ENCODE assay signal across 8 cellular contexts in genomic region chr1:94068831-94069648, GRCh38. TPM values are rescaled to one million over a fixed set of nuclear protein-coding genes. Genes with fewer than 3 reads are reported as not detected.
DNase-seq lines count a peak whose midpoint lies in the region; ATAC-seq and TF ChIP-seq lines count a peak whose summit lies in the region.

No MANE protein-coding gene starts in this region.

- peak overlapping the region; percentile 4 for H2AFZ ChIP-seq in neural progenitor cell (replicated peaks)

- intact Hi-C loops in esophagus squamous epithelium (cut with DNase I) = no loop called here

- H3K36me3 ChIP-seq in esophagus squamous epithelium (no peaks in the 10 kb centered on the region), neural progenitor cell (no peaks in the 10 kb centered on the region)

- 65 to 76% methylated on average over 11 to 12 of the region's 12 CpGs for WGBS in esophagus squamous epithelium, 2 donors

- H3K4me3 ChIP-seq in esophagus squamous epithelium (no peak overlapping the region), neural progenitor cell (no peak overlapping the region)

- TF ChIP-seq CTCF in esophagus squamous epithelium (IDR thresholded peaks at IDR 0.05) = no peak
- no peak for TF ChIP-seq CTCF in neural progenitor cell (IDR thresholded peaks at IDR 0.05)

- no peaks in the 10 kb centered on the region for H4K20me1 ChIP-seq in neural progenitor cell (ENCODE audit: low read depth)

- peak; percentile 65 for DNase-seq in COR-L47 (lab: John Stamatoyannopoulos, UW)
- peak; percentile 71 for DNase-seq in NCI-H345 (lab: John Stamatoyannopoulos, UW)
- no peak for DNase-seq in esophagus squamous epithelium (lab: John Stamatoyannopoulos, UW)
- peak; percentile 54 for DNase-seq in neural progenitor cell (ENCODE audit: low spot score)
- DNase-seq in KBM-7 = no peak
- DNase-seq in foreskin melanocyte = no peak

- H3K9me3 ChIP-seq in esophagus squamous epithelium = no peaks in the 10 kb centered on the region
- H3K9me3 ChIP-seq in neural progenitor cell (ENCODE audit: low read depth) = no peaks in the 10 kb centered on the region

- ATAC-seq in HG02588 (IDR thresholded peaks at IDR 0.05; ENCODE audit: unreplicated experiment) (no peak), HG02938 (IDR thresholded peaks at IDR 0.05; ENCODE audit: unreplicated experiment) (no peak)

- H3K4me3 Mint-ChIP-seq in neural progenitor cell = no peak overlapping the region

- peak overlapping the region in 3 of 4 donors; percentile 39 to 80 (median 73) for H3K27ac ChIP-seq in esophagus squamous epithelium
- no peak overlapping the region for H3K27ac ChIP-seq in neural progenitor cell

- no peak for TF ChIP-seq POLR2A in esophagus squamous epithelium (IDR thresholded peaks at IDR 0.05)

- no peak overlapping the region for H3K27ac Mint-ChIP-seq in neural progenitor cell

- H3K9me3 Mint-ChIP-seq in neural progenitor cell = peaks cover 2% of the 10 kb centered on the region

- H3K27me3 ChIP-seq in esophagus squamous epithelium (no peaks in the 10 kb centered on the region), neural progenitor cell (peaks cover 94% of the 10 kb centered on the region)

- in situ Hi-C loops in KBM-7 (cut with MboI; ENCODE audit: low pct_unique_long_range_greater_than_20kb, low sequenced_read_pairs) = loop anchor here (25.0 kb wide), 2 partner anchors 168 to 393 kb away; partner anchors contain the start of gene ARHGAP29

- peaks cover 28% of the 10 kb centered on the region for H3K4me1 Mint-ChIP-seq in neural progenitor cell

- peaks cover 2% of the 10 kb centered on the region for H3K36me3 Mint-ChIP-seq in neural progenitor cell

- H3K4me2 ChIP-seq in neural progenitor cell = peak overlapping the region; percentile 53

- peaks cover 4% of the 10 kb centered on the region for H3K27me3 Mint-ChIP-seq in neural progenitor cell (ENCODE audit: insufficient read depth, low read depth)

- no peaks in the 10 kb centered on the region for H3K79me2 ChIP-seq in neural progenitor cell (ENCODE audit: low read depth)

- H3K4me1 ChIP-seq in esophagus squamous epithelium = peaks cover 0 to 56% (median 23%) of the 10 kb centered on the region in 3 donors
- peaks cover 22% of the 10 kb centered on the region for H3K4me1 ChIP-seq in neural progenitor cell

- peaks cover 14% of the 10 kb centered on the region for H3F3A ChIP-seq in neural progenitor cell (ENCODE audit: low read depth)

- H3K9ac ChIP-seq in neural progenitor cell = no peak overlapping the region

RNA-seq across cellular contexts. Expression of gene ABCA4, which starts 51.9 kb away (rescaled TPM):
- total RNA-seq in esophagus squamous epithelium = under 1 TPM in 2 of 4 donors, not detected in 2; 0.18 to 0.57 TPM
- total RNA-seq in neural progenitor cell (ENCODE audit: low replicate concordance) = 0.87 and 1.2 TPM in 2 replicates

Comparison
In these comparisons a context has a peak if more than half of its experiments do, and no peak if none do; other contexts are left out.
1. DNase-seq: peak in COR-L47 (single experiment), NCI-H345 (single experiment) and neural progenitor cell (single experiment); none in esophagus squamous epithelium (single experiment), KBM-7 (single experiment) and foreskin melanocyte (single experiment).